Comparison of ENCODE assay signal across 13 cellular contexts in the genomic region with DNA sequence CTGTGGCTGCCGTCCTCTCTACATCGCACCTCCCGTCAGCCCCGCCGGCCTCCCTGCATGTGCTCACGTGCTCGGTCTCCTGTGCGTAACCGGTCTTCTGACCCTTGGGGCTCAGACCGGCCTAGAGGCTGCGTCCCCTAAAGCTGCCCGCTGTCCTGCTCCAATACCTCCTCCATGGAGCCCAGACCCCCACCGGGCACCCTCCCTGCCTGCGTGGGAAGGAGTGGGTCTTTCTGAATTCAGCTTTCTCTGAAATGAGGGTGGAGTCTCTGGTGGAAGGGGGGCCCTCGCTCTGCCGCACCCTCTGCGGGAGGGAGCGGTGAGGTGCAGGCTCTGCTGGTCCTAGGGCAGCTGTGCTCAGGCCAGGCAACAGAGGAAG. TPM values are rescaled to one million over a fixed set of nuclear protein-coding genes. Genes with fewer than 3 reads are reported as not detected.
DNase-seq lines count a peak whose midpoint lies in the region; ATAC-seq, FAIRE-seq and TF ChIP-seq lines count a peak whose summit lies in the region.
"Had no signal": no experiment of that assay in that cellular context is flagged by ENCODE, and none has a peak within 500 bp of the region (broad histone marks: within the 10 kb centered on the region; RNA-seq: fewer than 3 reads in every experiment).

No MANE protein-coding gene starts in this region.

- H3K36me3 ChIP-seq in astrocyte (ENCODE audit: insufficient read depth, low read length), result no peaks in the 10 kb centered on the region
- H3K36me3 ChIP-seq in left ventricle myocardium inferior, result no peaks in the 10 kb centered on the region
- no peaks in the 10 kb centered on the region for H3K36me3 ChIP-seq in ovary
- H3K36me3 ChIP-seq in tibial nerve, result no peaks in the 10 kb centered on the region

- in situ Hi-C loops in G401 (cut with HindIII; ENCODE audit: low sequenced_read_pairs), result no loop called here

- no peak overlapping the region for H2AFZ ChIP-seq in astrocyte (ENCODE audit: low read depth, low read length)

- peaks cover 44% of the 10 kb centered on the region for H3K4me1 ChIP-seq in astrocyte (ENCODE audit: insufficient read depth, low read length)
- peaks cover 65% of the 10 kb centered on the region for H3K4me1 ChIP-seq in left ventricle myocardium inferior
- peaks cover 41% of the 10 kb centered on the region for H3K4me1 ChIP-seq in ovary (ENCODE audit: insufficient read depth)
- peaks cover 0 to 53% (median 38%) of the 10 kb centered on the region in 4 donors for H3K4me1 ChIP-seq in tibial nerve

- no peak overlapping the region for H3K4me3 Mint-ChIP-seq in astrocyte (ENCODE audit: unreplicated experiment)

- H3K4me2 ChIP-seq in astrocyte (ENCODE audit: low read length), result peak overlapping the region; percentile 69

- H3K4me1 Mint-ChIP-seq in astrocyte (ENCODE audit: low read depth, unreplicated experiment), result peaks cover 46% of the 10 kb centered on the region

- no peaks in the 10 kb centered on the region for H3K79me2 ChIP-seq in astrocyte (ENCODE audit: insufficient read depth, low read length)

- no peak overlapping the region for H3K27ac Mint-ChIP-seq in astrocyte (ENCODE audit: unreplicated experiment)
- H3K27ac Mint-ChIP-seq in activated naive CD4-positive, alpha-beta T cell treated with anti-CD3 and anti-CD28 coated beads, Interleukin-2, amount 50 U/mL, for 72 hours, result no peak overlapping the region

- no peaks in the 10 kb centered on the region for H3K9me3 ChIP-seq in astrocyte (ENCODE audit: insufficient read depth, low read depth, low read length)
- no peaks in the 10 kb centered on the region for H3K9me3 ChIP-seq in left ventricle myocardium inferior (replicated peaks)
- H3K9me3 ChIP-seq in ovary, result no peaks in the 10 kb centered on the region
- no peaks in the 10 kb centered on the region for H3K9me3 ChIP-seq in tibial nerve

- H3K27ac ChIP-seq in astrocyte (ENCODE audit: low read depth, low read length) (peak overlapping the region; percentile 62), left ventricle myocardium inferior (replicated peaks) (peak overlapping the region; percentile 84), ovary (peak overlapping the region; percentile 84 to 90), tibial nerve (peak overlapping the region; percentile 39 to 89 (median 74))

- peaks cover 2% of the 10 kb centered on the region for H3K9me3 Mint-ChIP-seq in astrocyte (ENCODE audit: unreplicated experiment)
- peaks cover 0 to 3% of the 10 kb centered on the region in 2 donors for H3K9me3 Mint-ChIP-seq in activated naive CD4-positive, alpha-beta T cell treated with anti-CD3 and anti-CD28 coated beads, Interleukin-2, amount 50 U/mL, for 72 hours

- H3K4me3 ChIP-seq in astrocyte (ENCODE audit: insufficient read depth, low read depth, low read length) (no peak overlapping the region), left ventricle myocardium inferior (peak overlapping the region; percentile 27), ovary (no peak overlapping the region), tibial nerve (no peak overlapping the region)

- peaks cover 4% of the 10 kb centered on the region for H3K36me3 Mint-ChIP-seq in astrocyte (ENCODE audit: low read depth, unreplicated experiment)
- H3K36me3 Mint-ChIP-seq in activated naive CD4-positive, alpha-beta T cell treated with anti-CD3 and anti-CD28 coated beads, Interleukin-2, amount 50 U/mL, for 72 hours, result no peaks in the 10 kb centered on the region

- TF ChIP-seq POLR2A in ovary (IDR thresholded peaks at IDR 0.05), result no peak
- no peak for TF ChIP-seq POLR2A in tibial nerve (IDR thresholded peaks at IDR 0.05)

- FAIRE-seq in astrocyte (lab: Jason Lieb, UNC), result no peak
- FAIRE-seq: RCC 7860, TTC549 had no signal

- TF ChIP-seq EP300 in ovary (IDR thresholded peaks at IDR 0.05), result no peak
- TF ChIP-seq EP300 in tibial nerve (IDR thresholded peaks at IDR 0.05), result no peak

- H4K20me1 ChIP-seq in astrocyte (ENCODE audit: insufficient read depth, low read length), result no peaks in the 10 kb centered on the region

- no peaks in the 10 kb centered on the region for H3K27me3 Mint-ChIP-seq in astrocyte (ENCODE audit: low read depth, unreplicated experiment)

- ATAC-seq in activated naive CD4-positive, alpha-beta T cell treated with anti-CD3 and anti-CD28 coated beads, Interleukin-2, amount 50 U/mL, for 72 hours, result no peak
- no peak for ATAC-seq in HG03378 (IDR thresholded peaks at IDR 0.05; ENCODE audit: unreplicated experiment)

- TF ChIP-seq CTCF in astrocyte (IDR thresholded peaks at IDR 0.05; ENCODE audit: insufficient read depth, low read depth, low read length) (no peak), left ventricle myocardium inferior (IDR thresholded peaks at IDR 0.05; ENCODE audit: borderline replicate concordance) (no peak), ovary (IDR thresholded peaks at IDR 0.05) (no peak), tibial nerve (IDR thresholded peaks at IDR 0.05) (no peak)

- WGBS in ovary, 3 donors, result 71 to 82% (median 74%) methylated on average over 17 to 18 of the region's 18 CpGs
- WGBS in tibial nerve, 2 donors, result 61 to 62% methylated on average over 14 to 17 of the region's 18 CpGs

- DNase-seq in astrocyte (ENCODE audit: low read depth), result no peak
- no peak for DNase-seq in left ventricle myocardium inferior
- peak in 2 of 5 donors; percentile 62 to 64 for DNase-seq in ovary
- no peak for DNase-seq in tibial nerve (ENCODE audit: low spot score in 2 of 2)
- no peak for DNase-seq in G401 (ENCODE audit: low spot score)
- DNase-seq in activated naive CD4-positive, alpha-beta T cell treated with anti-CD3 and anti-CD28 coated beads, Interleukin-2, amount 50 U/mL, for 72 hours (ENCODE audit: low spot score in 2 of 2), result no peak
- DNase-seq in NCI-H524 treated with DMSO at 0.1 percent for 48 hours (lab: John Stamatoyannopoulos, UW), result no peak
- DNase-seq: amniotic stem cell; effector memory CD4-positive, alpha-beta T cell; NCI-H345 had no signal

- no peaks in the 10 kb centered on the region for H3K27me3 ChIP-seq in astrocyte (ENCODE audit: insufficient read depth, low read length)
- no peaks in the 10 kb centered on the region for H3K27me3 ChIP-seq in left ventricle myocardium inferior (ENCODE audit: low read depth)
- no peaks in the 10 kb centered on the region for H3K27me3 ChIP-seq in ovary
- no peaks in the 10 kb centered on the region for H3K27me3 ChIP-seq in tibial nerve

- H3K9ac ChIP-seq in astrocyte (ENCODE audit: low read length), result peak overlapping the region; percentile 77

- intact Hi-C loops in left ventricle myocardium inferior (cut with micrococcal nuclease) (no loop called here), ovary (cut with DNase I) (loop anchor here in 2 of 4 donors (5.0 kb wide), 3 partner anchors 41 to 126 kb away; no protein-coding TSS in a partner anchor)

RNA-seq across cellular contexts. Expression of gene POFUT2, which starts 18.7 kb away (rescaled TPM):
- total RNA-seq in astrocyte, result 109 and 119 TPM in 2 replicates
- total RNA-seq in left ventricle myocardium inferior, result 20.9 TPM
- 10 to 100 TPM; 26.2 to 48.2 (median 40.1) TPM for total RNA-seq in ovary
- 10 to 100 TPM; 25.7 to 52.9 TPM for polyA plus RNA-seq in ovary
- total RNA-seq in tibial nerve, result 10 to 100 TPM; 19.5 to 66.3 (median 35.1) TPM
- 12.6 and 25.5 TPM in 2 replicates for total RNA-seq in G401 (2014; rRNA removed; shearing (Covaris generic))
- 10 to 100 TPM; 11.3 to 16.0 TPM for total RNA-seq in activated naive CD4-positive, alpha-beta T cell treated with anti-CD3 and anti-CD28 coated beads, Interleukin-2, amount 50 U/mL, for 72 hours
